In the genomic region with DNA sequence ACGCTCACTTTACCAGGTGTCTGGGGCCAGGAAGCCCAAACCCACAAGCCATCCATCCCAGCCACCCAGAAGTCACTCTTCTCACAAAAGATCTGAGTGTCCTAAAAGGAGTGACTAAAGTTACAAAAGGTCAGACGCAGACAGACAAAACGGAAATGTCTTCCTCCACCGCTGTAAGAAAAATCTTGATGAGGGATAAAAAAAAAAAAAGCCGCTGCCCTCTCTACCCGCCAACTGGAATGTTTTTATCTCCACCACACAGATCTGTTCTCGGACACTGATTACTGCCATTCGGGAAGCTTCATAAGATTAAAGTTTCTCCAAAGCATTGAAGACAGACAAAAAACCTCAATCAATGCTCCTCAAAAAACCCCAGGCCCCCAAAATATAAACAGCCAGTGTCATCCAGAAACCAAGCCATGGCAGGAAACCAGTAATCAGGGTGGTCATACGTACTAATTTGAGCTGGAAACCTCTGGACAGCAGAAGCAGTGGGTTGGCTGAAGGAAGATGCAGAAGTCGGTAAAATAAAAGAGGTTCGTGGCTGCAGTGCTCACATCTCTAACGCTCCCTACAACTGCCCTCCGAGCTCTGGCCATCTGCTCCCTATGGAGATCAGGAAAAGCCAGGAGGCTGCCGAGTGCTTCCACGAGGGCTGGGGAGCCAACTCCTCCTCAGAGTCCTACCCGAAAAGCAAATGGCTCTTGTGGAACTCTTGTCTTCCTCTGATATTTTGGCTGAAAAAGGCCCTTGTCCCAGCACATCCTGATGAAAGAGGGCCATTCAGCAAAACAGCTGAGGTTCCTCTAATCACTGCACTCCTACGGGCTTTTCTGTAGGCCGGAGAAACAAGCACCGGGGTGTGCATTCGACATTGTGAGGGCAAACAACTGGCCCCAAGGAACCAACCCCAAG, we compare ENCODE assay signal across 9 cellular contexts. TPM values are rescaled to one million over a fixed set of nuclear protein-coding genes. Genes with fewer than 3 reads are reported as not detected.
DNase-seq lines count a peak whose midpoint lies in the region; ATAC-seq and TF ChIP-seq lines count a peak whose summit lies in the region.
"Had no signal": no experiment of that assay in that cellular context is flagged by ENCODE, and none has a peak within 500 bp of the region (broad histone marks: within the 10 kb centered on the region; RNA-seq: fewer than 3 reads in every experiment).

No MANE protein-coding gene starts in this region.

- no peak overlapping the region for H3K18ac ChIP-seq in H9 (ENCODE audit: insufficient read length, low read depth, low read length)

- WGBS in H9 (ENCODE audit: extremely low coverage, insufficient read length, low lambda C conversion rate) = no CpG with 5 or more reads among the region's 20 CpGs

- CTCF ChIA-PET in activated CD8-positive, alpha-beta T cell treated with anti-CD3 and anti-CD28 coated beads for 36 hours (lab: Charles Lee) = interaction anchor here (0.5 to 2.9 kb wide), 3 partner anchors 23 to 163 kb away, joined by 3 to 12 read pairs (median 3); no protein-coding TSS in a partner anchor

- H2BK20ac ChIP-seq in H9 (ENCODE audit: low read depth, low read length, poor library complexity, severe bottlenecking) = no peak overlapping the region

- H3K27me3 ChIP-seq in H9 (ENCODE audit: insufficient read depth, low read length) (no peaks in the 10 kb centered on the region), right atrium auricular region (no peaks in the 10 kb centered on the region), HAP-1 (ENCODE audit: low read depth) (no peaks in the 10 kb centered on the region)

- no peak overlapping the region for H3K4me2 ChIP-seq in H9 (ENCODE audit: insufficient read depth, insufficient read length, low read length)

- no peak for DNase-seq in H9
- DNase-seq in activated CD8-positive, alpha-beta T cell treated with anti-CD3 and anti-CD28 coated beads for 36 hours = no peak
- DNase-seq in right atrium auricular region (ENCODE audit: low spot score) = no peak
- DNase-seq in HPDE6-E6E7 (ENCODE audit: extremely low spot score) = no peak
- no peak for DNase-seq in D341Med (ENCODE audit: low spot score)
- no peak for DNase-seq in HAP-1 (ENCODE audit: low spot score in 2 of 2)
- DNase-seq: NCI-H1436 had no signal

- no peaks in the 10 kb centered on the region for H3K79me1 ChIP-seq in H9 (ENCODE audit: insufficient read depth, low read depth, low read length, poor library complexity, severe bottlenecking)

- no peak for TF ChIP-seq CTCF in H9 (conservative IDR thresholded peaks at IDR 0.05)
- TF ChIP-seq CTCF in activated CD8-positive, alpha-beta T cell treated with anti-CD3 and anti-CD28 coated beads for 36 hours (IDR thresholded peaks at IDR 0.05) = no peak
- TF ChIP-seq CTCF in right atrium auricular region (IDR thresholded peaks at IDR 0.05) = no peak

- no peak overlapping the region for H4K8ac ChIP-seq in H9 (replicated peaks; ENCODE audit: insufficient read length, low read depth, low read length)

- no peak overlapping the region for H3K23ac ChIP-seq in H9 (ENCODE audit: insufficient read length, low read depth, low read length)

- H3K4me1 Mint-ChIP-seq in H9 = peaks cover 33 to 40% of the 10 kb centered on the region in 2 experiments
- peaks cover 39% of the 10 kb centered on the region for H3K4me1 Mint-ChIP-seq in activated CD8-positive, alpha-beta T cell treated with anti-CD3 and anti-CD28 coated beads for 36 hours (ENCODE audit: low read depth)

- no peaks in the 10 kb centered on the region for H3K27me3 Mint-ChIP-seq in H9 (ENCODE audit: low read depth)
- no peaks in the 10 kb centered on the region for H3K27me3 Mint-ChIP-seq in activated CD8-positive, alpha-beta T cell treated with anti-CD3 and anti-CD28 coated beads for 36 hours

- H3K9me3 ChIP-seq in H9 (ENCODE audit: control insufficient read depth, low read depth, low read length) (no peaks in the 10 kb centered on the region), right atrium auricular region (no peaks in the 10 kb centered on the region), HAP-1 (no peaks in the 10 kb centered on the region)

- H4K20me1 ChIP-seq in H9 (ENCODE audit: control insufficient read depth, insufficient read depth, insufficient read length) = no peaks in the 10 kb centered on the region

- in situ Hi-C loops in HAP-1 (cut with MboI; ENCODE audit: low sequenced_read_pairs) = no loop called here

- H3K9me3 Mint-ChIP-seq in H9 = no peaks in the 10 kb centered on the region
- H3K9me3 Mint-ChIP-seq in activated CD8-positive, alpha-beta T cell treated with anti-CD3 and anti-CD28 coated beads for 36 hours = no peaks in the 10 kb centered on the region

- H4K91ac ChIP-seq in H9 (ENCODE audit: insufficient read length, low read depth, low read length) = no peak overlapping the region

- no peak overlapping the region; the same call in 1 of the 2 replicates for H3K14ac ChIP-seq in H9 (ENCODE audit: insufficient read depth, low read length)

- no peak overlapping the region for H3K4me3 Mint-ChIP-seq in H9
- H3K4me3 Mint-ChIP-seq in activated CD8-positive, alpha-beta T cell treated with anti-CD3 and anti-CD28 coated beads for 36 hours = no peak overlapping the region

- no peak overlapping the region for H2BK12ac ChIP-seq in H9 (ENCODE audit: insufficient read length, low read depth, low read length)

- no peak overlapping the region for H3K56ac ChIP-seq in H9 (ENCODE audit: insufficient read length, low read depth, low read length)

- no peaks in the 10 kb centered on the region for H3K23me2 ChIP-seq in H9 (ENCODE audit: insufficient read length, low read depth, low read length, poor library complexity, severe bottlenecking)

- H3K27ac ChIP-seq in H9 (ENCODE audit: insufficient read length, low read depth, low read length) (no peak overlapping the region), right atrium auricular region (peak overlapping the region; percentile 86 to 92), skin epidermis (peak overlapping the region; percentile 8 to 88 (median 79))

- peaks cover 8% of the 10 kb centered on the region; the same call in 1 of the 2 replicates for H3K4me1 ChIP-seq in H9 (ENCODE audit: insufficient read depth, low read length)
- H3K4me1 ChIP-seq in right atrium auricular region = peaks cover 0 to 89% of the 10 kb centered on the region in 2 donors
- no peaks in the 10 kb centered on the region for H3K4me1 ChIP-seq in HAP-1

- peak; percentile 8 for ATAC-seq in activated CD8-positive, alpha-beta T cell treated with anti-CD3 and anti-CD28 coated beads for 36 hours
- ATAC-seq in GM21737 (IDR thresholded peaks at IDR 0.05; ENCODE audit: unreplicated experiment) = no peak

- POLR2A ChIA-PET in activated CD8-positive, alpha-beta T cell treated with anti-CD3 and anti-CD28 coated beads for 36 hours (lab: Charles Lee) = interaction anchor here (1.1 to 3.3 kb wide), 4 partner anchors 11 to 14 kb away, joined by 3 to 14 read pairs (median 5); no protein-coding TSS in a partner anchor

- H3K4ac ChIP-seq in H9 (ENCODE audit: low read depth, low read length) = no peak overlapping the region; the same call in 1 of the 2 replicates

- no peak overlapping the region for H3T11ph ChIP-seq in H9 (ENCODE audit: low read length)

- no peak overlapping the region for H2BK5ac ChIP-seq in H9 (ENCODE audit: insufficient read length, low read length)

- H2BK15ac ChIP-seq in H9 (ENCODE audit: low read depth, low read length) = no peak overlapping the region

- intact Hi-C loops in activated CD8-positive, alpha-beta T cell treated with anti-CD3 and anti-CD28 coated beads for 36 hours (cut with micrococcal nuclease) = no loop called here

- H2BK120ac ChIP-seq in H9 (ENCODE audit: low read depth, low read length, poor library complexity, severe bottlenecking) = no peak overlapping the region

- H3K27ac Mint-ChIP-seq in H9 = peak overlapping the region; percentile 29 to 89 (median 84); a peak in 4 of 7 replicates
- peak overlapping the region; percentile 22 for H3K27ac Mint-ChIP-seq in activated CD8-positive, alpha-beta T cell treated with anti-CD3 and anti-CD28 coated beads for 36 hours

- peaks cover 2 to 26% (median 7%) of the 10 kb centered on the region in 3 experiments; a peak in 6 of 7 replicates for H3K36me3 Mint-ChIP-seq in H9 (ENCODE audit: insufficient read depth in 1 of 3, low read depth in 3 of 3)
- peaks cover 20% of the 10 kb centered on the region for H3K36me3 Mint-ChIP-seq in activated CD8-positive, alpha-beta T cell treated with anti-CD3 and anti-CD28 coated beads for 36 hours (ENCODE audit: low read depth)

- no peak overlapping the region for H4K5ac ChIP-seq in H9 (ENCODE audit: insufficient read length, low read depth, low read length)

- H2AFZ ChIP-seq in H9 (ENCODE audit: low read length) = no peak overlapping the region

- H3K4me3 ChIP-seq in right atrium auricular region (peak overlapping the region in 1 of 2 donors; percentile 18), skin epidermis (no peak overlapping the region), HAP-1 (no peak overlapping the region)

- H3K36me3 ChIP-seq in right atrium auricular region = peaks cover 31% of the 10 kb centered on the region
- H3K36me3 ChIP-seq in HAP-1 (replicated peaks) = peaks cover 11% of the 10 kb centered on the region

- H3K79me2 ChIP-seq in H9 (ENCODE audit: insufficient read depth, low read length) = peaks cover 2% of the 10 kb centered on the region; the same call in 1 of the 2 replicates

- H3K9ac ChIP-seq in H9 (ENCODE audit: extremely low read depth, insufficient read length, low read length) = no peak overlapping the region

- H2AK5ac ChIP-seq in H9 (ENCODE audit: insufficient read length, low read length) = no peak overlapping the region

RNA-seq across cellular contexts. Expression of gene SSH1, which starts 30.3 kb away (rescaled TPM):
- 21.8 and 24.0 TPM in 2 replicates for total RNA-seq in H9 (2021)
- 10 to 100 TPM; 33.0 to 34.5 TPM for total RNA-seq in activated CD8-positive, alpha-beta T cell treated with anti-CD3 and anti-CD28 coated beads for 36 hours
- total RNA-seq in right atrium auricular region = 10 to 100 TPM; 22.0 to 25.9 TPM

RNA-seq across cellular contexts. Expression of gene DAO, which starts 52.8 kb away (rescaled TPM):
- not detected in 2 replicates for total RNA-seq in H9 (2021)
- not detected for total RNA-seq in activated CD8-positive, alpha-beta T cell treated with anti-CD3 and anti-CD28 coated beads for 36 hours
- total RNA-seq in right atrium auricular region = not detected
